13 cellular contexts compared by ENCODE assay signal in the genomic region with DNA sequence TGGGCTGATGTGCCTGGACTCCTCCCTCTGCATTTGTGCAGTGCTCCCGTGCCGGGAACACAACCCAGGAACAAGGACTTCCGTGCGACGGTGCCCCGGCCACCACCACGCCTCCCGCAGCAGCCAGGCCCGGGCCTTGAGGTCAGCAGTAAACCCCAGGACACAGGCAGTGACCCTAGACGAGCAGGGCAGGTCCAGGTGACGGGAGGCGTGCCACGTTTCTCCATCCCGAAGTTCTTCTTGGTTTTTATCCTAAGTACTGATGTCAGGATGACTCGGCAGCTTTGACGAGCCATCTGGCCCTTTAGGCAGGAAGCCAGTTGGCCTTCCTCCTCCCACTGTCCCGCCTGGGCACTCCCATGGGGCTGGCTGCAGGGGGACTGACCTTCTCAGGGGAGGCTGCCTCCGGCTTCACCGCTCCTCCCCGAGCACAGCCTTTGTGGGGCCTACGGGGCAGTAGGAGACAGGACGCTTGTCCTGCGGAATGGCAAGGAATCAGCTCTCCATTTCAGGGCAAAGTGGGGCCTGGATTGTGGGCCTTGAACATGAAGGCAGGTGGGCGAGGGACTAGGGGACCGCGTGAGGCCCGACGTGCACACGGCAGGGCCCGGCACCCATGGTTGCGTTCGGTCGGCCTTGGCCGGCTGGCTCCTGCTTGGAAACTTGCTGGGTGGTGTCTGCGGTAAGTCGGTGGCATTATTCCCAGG.
DNase-seq lines count a peak whose midpoint lies in the region; ATAC-seq and TF ChIP-seq lines count a peak whose summit lies in the region.
"Had no signal": no experiment of that assay in that cellular context is flagged by ENCODE, and none has a peak within 500 bp of the region (broad histone marks: within the 10 kb centered on the region; RNA-seq: fewer than 3 reads in every experiment).

No MANE protein-coding gene starts in this region.

- no peak overlapping the region for H3K4me3 Mint-ChIP-seq in dendritic cell treated with granulocyte-macrophage colony-stimulating factor and Interleukin-4, amounts not matched to agents 40 ng/mL and 50 ng/mL, for 4 days
- no peak overlapping the region for H3K4me3 Mint-ChIP-seq in nephron progenitor cell
- H3K4me3 Mint-ChIP-seq: central memory CD8-positive, alpha-beta T cell had no signal

- TF ChIP-seq CTCF in nephron progenitor cell (IDR thresholded peaks at IDR 0.05), result no peak

- ATAC-seq in HG03097 (IDR thresholded peaks at IDR 0.05; ENCODE audit: low FRiP score, unreplicated experiment), result no peak
- no peak for ATAC-seq in HG03432 (IDR thresholded peaks at IDR 0.05; ENCODE audit: unreplicated experiment)
- ATAC-seq: upper lobe of right lung had no signal

- intact Hi-C loops in dendritic cell treated with granulocyte-macrophage colony-stimulating factor and Interleukin-4, amounts not matched to agents 40 ng/mL and 50 ng/mL, for 4 days (cut with micrococcal nuclease), result no loop called here

- no peaks in the 10 kb centered on the region for H3K36me3 Mint-ChIP-seq in dendritic cell treated with granulocyte-macrophage colony-stimulating factor and Interleukin-4, amounts not matched to agents 40 ng/mL and 50 ng/mL, for 4 days (ENCODE audit: low read depth)
- peaks cover 14% of the 10 kb centered on the region for H3K36me3 Mint-ChIP-seq in nephron progenitor cell (ENCODE audit: low read depth)

- no peaks in the 10 kb centered on the region for H3K9me3 Mint-ChIP-seq in dendritic cell treated with granulocyte-macrophage colony-stimulating factor and Interleukin-4, amounts not matched to agents 40 ng/mL and 50 ng/mL, for 4 days
- peaks cover 8% of the 10 kb centered on the region for H3K9me3 Mint-ChIP-seq in nephron progenitor cell
- H3K9me3 Mint-ChIP-seq: central memory CD8-positive, alpha-beta T cell had no signal

- peaks cover 27% of the 10 kb centered on the region for H3K4me1 Mint-ChIP-seq in dendritic cell treated with granulocyte-macrophage colony-stimulating factor and Interleukin-4, amounts not matched to agents 40 ng/mL and 50 ng/mL, for 4 days (ENCODE audit: low read depth)
- H3K4me1 Mint-ChIP-seq in nephron progenitor cell, result peaks cover 78% of the 10 kb centered on the region

- H3K27ac Mint-ChIP-seq in dendritic cell treated with granulocyte-macrophage colony-stimulating factor and Interleukin-4, amounts not matched to agents 40 ng/mL and 50 ng/mL, for 4 days, result peak overlapping the region; percentile 40
- H3K27ac Mint-ChIP-seq in nephron progenitor cell, result peak overlapping the region; percentile 90

- in situ Hi-C loops in Caki2 (cut with HindIII; ENCODE audit: low pct_unique_long_range_greater_than_20kb, low sequenced_read_pairs), result no loop called here

- DNase-seq in Caki2 (ENCODE audit: low read depth) (peak; percentile 97), NCI-H2171 treated with DMSO at 0.1 percent for 48 hours (lab: John Stamatoyannopoulos, UW) (peak; percentile 74), nephron progenitor cell (no peak), NCI-H1694 (lab: John Stamatoyannopoulos, UW) (no peak), NCI-H748 treated with DMSO at 0.1 percent for 48 hours (lab: John Stamatoyannopoulos, UW) (no peak)
- DNase-seq: activated CD8-positive, alpha-beta memory T cell treated with anti-CD3 and anti-CD28 coated beads, Interleukin-2, amount 50 U/mL, for 48 hours; DND-41; NCI-H2029; upper lobe of right lung had no signal

- H3K27me3 Mint-ChIP-seq in dendritic cell treated with granulocyte-macrophage colony-stimulating factor and Interleukin-4, amounts not matched to agents 40 ng/mL and 50 ng/mL, for 4 days, result peaks cover 22% of the 10 kb centered on the region
- peaks cover 4% of the 10 kb centered on the region for H3K27me3 Mint-ChIP-seq in nephron progenitor cell (ENCODE audit: low read depth, poor library complexity)

Comparison
In these comparisons a context has a peak if more than half of its experiments do, and no peak if none do; other contexts are left out.
1. DNase-seq: peak in Caki2 (single experiment) and NCI-H2171 treated with DMSO at 0.1 percent for 48 hours (single experiment); none in nephron progenitor cell (single experiment), NCI-H1694 (single experiment) and NCI-H748 treated with DMSO at 0.1 percent for 48 hours (single experiment).